In the genomic region with DNA sequence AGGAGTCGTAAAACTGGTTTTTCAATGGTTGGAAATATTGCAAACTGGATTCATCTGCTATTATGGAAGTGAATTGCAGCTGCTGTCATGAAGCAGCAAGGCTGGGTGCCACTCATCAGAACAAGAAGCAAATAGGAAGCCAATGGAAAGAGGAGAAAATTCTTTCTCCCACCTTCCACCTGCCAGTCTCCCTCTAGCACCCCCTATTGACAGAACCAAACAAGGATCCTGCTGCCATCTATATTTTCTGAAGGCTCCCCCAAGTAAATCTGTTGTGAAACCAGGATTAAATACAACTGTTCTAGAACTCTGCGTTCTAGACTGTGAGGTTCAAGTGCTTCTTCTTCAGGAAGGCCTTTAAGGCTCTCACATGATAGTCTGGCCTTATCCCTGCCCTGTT, we compare ENCODE assay signal across 2 cellular contexts.
TF ChIP-seq lines count a peak whose summit lies in the region.

No MANE protein-coding gene starts in this region.

TF ChIP-seq in GM23338, 12 proteins besides CTCF, POLR2A, EP300 and RAD21 (continued from another document):
- TF ChIP-seq, protein P1, sequence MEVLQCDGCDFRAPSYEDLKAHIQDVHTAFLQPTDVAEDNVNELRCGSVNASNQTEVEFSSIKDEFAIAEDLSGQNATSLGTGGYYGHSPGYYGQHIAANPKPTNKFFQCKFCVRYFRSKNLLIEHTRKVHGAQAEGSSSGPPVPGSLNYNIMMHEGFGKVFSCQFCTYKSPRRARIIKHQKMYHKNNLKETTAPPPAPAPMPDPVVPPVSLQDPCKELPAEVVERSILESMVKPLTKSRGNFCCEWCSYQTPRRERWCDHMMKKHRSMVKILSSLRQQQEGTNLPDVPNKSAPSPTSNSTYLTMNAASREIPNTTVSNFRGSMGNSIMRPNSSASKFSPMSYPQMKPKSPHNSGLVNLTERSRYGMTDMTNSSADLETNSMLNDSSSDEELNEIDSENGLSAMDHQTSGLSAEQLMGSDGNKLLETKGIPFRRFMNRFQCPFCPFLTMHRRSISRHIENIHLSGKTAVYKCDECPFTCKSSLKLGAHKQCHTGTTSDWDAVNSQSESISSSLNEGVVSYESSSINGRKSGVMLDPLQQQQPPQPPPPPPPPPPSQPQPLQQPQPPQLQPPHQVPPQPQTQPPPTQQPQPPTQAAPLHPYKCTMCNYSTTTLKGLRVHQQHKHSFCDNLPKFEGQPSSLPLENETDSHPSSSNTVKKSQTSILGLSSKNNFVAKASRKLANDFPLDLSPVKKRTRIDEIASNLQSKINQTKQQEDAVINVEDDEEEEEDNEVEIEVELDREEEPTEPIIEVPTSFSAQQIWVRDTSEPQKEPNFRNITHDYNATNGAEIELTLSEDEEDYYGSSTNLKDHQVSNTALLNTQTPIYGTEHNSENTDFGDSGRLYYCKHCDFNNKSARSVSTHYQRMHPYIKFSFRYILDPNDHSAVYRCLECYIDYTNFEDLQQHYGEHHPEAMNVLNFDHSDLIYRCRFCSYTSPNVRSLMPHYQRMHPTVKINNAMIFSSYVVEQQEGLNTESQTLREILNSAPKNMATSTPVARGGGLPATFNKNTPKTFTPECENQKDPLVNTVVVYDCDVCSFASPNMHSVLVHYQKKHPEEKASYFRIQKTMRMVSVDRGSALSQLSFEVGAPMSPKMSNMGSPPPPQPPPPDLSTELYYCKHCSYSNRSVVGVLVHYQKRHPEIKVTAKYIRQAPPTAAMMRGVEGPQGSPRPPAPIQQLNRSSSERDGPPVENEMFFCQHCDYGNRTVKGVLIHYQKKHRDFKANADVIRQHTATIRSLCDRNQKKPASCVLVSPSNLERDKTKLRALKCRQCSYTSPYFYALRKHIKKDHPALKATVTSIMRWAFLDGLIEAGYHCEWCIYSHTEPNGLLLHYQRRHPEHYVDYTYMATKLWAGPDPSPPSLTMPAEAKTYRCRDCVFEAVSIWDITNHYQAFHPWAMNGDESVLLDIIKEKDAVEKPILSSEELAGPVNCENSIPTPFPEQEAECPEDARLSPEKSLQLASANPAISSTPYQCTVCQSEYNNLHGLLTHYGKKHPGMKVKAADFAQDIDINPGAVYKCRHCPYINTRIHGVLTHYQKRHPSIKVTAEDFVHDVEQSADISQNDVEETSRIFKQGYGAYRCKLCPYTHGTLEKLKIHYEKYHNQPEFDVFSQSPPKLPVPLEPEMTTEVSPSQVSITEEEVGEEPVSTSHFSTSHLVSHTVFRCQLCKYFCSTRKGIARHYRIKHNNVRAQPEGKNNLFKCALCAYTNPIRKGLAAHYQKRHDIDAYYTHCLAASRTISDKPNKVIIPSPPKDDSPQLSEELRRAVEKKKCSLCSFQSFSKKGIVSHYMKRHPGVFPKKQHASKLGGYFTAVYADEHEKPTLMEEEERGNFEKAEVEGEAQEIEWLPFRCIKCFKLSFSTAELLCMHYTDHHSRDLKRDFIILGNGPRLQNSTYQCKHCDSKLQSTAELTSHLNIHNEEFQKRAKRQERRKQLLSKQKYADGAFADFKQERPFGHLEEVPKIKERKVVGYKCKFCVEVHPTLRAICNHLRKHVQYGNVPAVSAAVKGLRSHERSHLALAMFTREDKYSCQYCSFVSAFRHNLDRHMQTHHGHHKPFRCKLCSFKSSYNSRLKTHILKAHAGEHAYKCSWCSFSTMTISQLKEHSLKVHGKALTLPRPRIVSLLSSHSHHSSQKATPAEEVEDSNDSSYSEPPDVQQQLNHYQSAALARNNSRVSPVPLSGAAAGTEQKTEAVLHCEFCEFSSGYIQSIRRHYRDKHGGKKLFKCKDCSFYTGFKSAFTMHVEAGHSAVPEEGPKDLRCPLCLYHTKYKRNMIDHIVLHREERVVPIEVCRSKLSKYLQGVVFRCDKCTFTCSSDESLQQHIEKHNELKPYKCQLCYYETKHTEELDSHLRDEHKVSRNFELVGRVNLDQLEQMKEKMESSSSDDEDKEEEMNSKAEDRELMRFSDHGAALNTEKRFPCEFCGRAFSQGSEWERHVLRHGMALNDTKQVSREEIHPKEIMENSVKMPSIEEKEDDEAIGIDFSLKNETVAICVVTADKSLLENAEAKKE (CRISPR knock-in tag; IDR thresholded peaks at IDR 0.05) = no peak
- TF ChIP-seq, protein P2, sequence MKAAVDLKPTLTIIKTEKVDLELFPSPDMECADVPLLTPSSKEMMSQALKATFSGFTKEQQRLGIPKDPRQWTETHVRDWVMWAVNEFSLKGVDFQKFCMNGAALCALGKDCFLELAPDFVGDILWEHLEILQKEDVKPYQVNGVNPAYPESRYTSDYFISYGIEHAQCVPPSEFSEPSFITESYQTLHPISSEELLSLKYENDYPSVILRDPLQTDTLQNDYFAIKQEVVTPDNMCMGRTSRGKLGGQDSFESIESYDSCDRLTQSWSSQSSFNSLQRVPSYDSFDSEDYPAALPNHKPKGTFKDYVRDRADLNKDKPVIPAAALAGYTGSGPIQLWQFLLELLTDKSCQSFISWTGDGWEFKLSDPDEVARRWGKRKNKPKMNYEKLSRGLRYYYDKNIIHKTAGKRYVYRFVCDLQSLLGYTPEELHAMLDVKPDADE (IDR thresholded peaks at IDR 0.05) = no peak
- TF ChIP-seq ZNF114 (CRISPR knock-in tag; IDR thresholded peaks at IDR 0.05) (no peak), EZH2phosphoT487 (IDR thresholded peaks at IDR 0.05; ENCODE audit: unreplicated experiment) (no peak), NANOG (IDR thresholded peaks at IDR 0.05; ENCODE audit: borderline replicate concordance) (no peak), EZH2 (IDR thresholded peaks at IDR 0.05; ENCODE audit: low read depth, unreplicated experiment) (no peak), CREB1 (CRISPR knock-in tag; IDR thresholded peaks at IDR 0.05; ENCODE audit: low read depth) (no peak), ZNF331 (CRISPR knock-in tag; IDR thresholded peaks at IDR 0.05; ENCODE audit: low read depth) (no peak), STAT1 (IDR thresholded peaks at IDR 0.05; ENCODE audit: unreplicated experiment) (no peak)
- TF ChIP-seq, protein P3, sequence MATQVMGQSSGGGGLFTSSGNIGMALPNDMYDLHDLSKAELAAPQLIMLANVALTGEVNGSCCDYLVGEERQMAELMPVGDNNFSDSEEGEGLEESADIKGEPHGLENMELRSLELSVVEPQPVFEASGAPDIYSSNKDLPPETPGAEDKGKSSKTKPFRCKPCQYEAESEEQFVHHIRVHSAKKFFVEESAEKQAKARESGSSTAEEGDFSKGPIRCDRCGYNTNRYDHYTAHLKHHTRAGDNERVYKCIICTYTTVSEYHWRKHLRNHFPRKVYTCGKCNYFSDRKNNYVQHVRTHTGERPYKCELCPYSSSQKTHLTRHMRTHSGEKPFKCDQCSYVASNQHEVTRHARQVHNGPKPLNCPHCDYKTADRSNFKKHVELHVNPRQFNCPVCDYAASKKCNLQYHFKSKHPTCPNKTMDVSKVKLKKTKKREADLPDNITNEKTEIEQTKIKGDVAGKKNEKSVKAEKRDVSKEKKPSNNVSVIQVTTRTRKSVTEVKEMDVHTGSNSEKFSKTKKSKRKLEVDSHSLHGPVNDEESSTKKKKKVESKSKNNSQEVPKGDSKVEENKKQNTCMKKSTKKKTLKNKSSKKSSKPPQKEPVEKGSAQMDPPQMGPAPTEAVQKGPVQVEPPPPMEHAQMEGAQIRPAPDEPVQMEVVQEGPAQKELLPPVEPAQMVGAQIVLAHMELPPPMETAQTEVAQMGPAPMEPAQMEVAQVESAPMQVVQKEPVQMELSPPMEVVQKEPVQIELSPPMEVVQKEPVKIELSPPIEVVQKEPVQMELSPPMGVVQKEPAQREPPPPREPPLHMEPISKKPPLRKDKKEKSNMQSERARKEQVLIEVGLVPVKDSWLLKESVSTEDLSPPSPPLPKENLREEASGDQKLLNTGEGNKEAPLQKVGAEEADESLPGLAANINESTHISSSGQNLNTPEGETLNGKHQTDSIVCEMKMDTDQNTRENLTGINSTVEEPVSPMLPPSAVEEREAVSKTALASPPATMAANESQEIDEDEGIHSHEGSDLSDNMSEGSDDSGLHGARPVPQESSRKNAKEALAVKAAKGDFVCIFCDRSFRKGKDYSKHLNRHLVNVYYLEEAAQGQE (IDR thresholded peaks at IDR 0.05; ENCODE audit: unreplicated experiment) = no peak

TF ChIP-seq in SK-N-SH treated with all-trans-retinoic acid at 6 μM for 48 hours, 23 proteins besides CTCF, POLR2A, EP300 and RAD21 (continued from another document):
- TF ChIP-seq, protein P4, sequence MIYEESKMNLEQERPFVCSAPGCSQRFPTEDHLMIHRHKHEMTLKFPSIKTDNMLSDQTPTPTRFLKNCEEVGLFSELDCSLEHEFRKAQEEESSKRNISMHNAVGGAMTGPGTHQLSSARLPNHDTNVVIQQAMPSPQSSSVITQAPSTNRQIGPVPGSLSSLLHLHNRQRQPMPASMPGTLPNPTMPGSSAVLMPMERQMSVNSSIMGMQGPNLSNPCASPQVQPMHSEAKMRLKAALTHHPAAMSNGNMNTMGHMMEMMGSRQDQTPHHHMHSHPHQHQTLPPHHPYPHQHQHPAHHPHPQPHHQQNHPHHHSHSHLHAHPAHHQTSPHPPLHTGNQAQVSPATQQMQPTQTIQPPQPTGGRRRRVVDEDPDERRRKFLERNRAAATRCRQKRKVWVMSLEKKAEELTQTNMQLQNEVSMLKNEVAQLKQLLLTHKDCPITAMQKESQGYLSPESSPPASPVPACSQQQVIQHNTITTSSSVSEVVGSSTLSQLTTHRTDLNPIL (CRISPR knock-in tag; IDR thresholded peaks at IDR 0.05; ENCODE audit: low read depth) = no peak
